ENCODE assay signal across 18 cellular contexts in the genomic region with DNA sequence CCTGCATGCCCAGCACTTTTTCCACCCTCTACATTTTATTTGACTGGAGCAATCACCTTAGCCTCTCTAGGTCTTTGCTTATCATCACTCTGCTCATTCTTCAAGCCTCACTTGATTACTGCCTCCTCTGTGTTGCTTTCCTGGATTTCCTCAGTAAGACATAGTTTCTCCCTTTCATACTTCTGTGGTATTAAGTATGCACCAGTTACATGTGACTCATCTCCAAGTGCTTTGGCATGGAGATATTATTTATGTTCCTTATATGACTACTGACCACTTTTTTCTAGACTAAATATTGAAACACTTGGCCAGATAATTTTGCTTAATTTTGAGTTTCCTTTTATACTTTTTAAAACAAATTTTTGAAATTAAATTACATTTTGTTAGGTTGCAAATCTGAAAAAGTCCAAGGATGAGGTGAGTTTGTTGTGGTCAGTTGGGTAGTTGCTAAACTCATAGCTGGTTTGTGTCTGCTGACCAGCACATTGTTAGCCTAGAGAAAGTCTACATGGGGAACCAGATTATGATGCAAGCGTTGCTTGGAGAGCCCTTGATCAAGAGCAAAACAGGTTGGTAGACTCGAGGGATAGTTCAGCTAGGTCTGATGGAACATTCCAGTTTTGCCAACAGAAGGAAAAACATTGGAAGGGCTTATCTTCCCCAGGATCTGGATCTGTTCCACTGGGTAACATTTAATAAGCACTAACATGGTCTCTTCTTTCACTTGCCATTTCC.
A peak's percentile ranks its signal among the peaks of the same experiment; 100 is the strongest.
DNase-seq lines count a peak whose midpoint lies in the region; ATAC-seq and TF ChIP-seq lines count a peak whose summit lies in the region.
"Had no signal": no experiment of that assay in that cellular context is flagged by ENCODE, and none has a peak within 500 bp of the region (broad histone marks: within the 10 kb centered on the region; RNA-seq: fewer than 3 reads in every experiment).

No MANE protein-coding gene starts in this region.

- TF ChIP-seq CTCF in AG09309 (IDR thresholded peaks at IDR 0.05; ENCODE audit: control insufficient read depth, insufficient read depth, low read depth, low read length, missing control alignments), result no peak
- no peak for TF ChIP-seq CTCF in HFFc6 (IDR thresholded peaks at IDR 0.05)
- TF ChIP-seq CTCF in cardiac fibroblast (IDR thresholded peaks at IDR 0.05; ENCODE audit: low read depth, low read length), result no peak

- H3K9me3 Mint-ChIP-seq in HFFc6, result no peaks in the 10 kb centered on the region
- peaks cover 0 to 4% of the 10 kb centered on the region in 2 donors for H3K9me3 Mint-ChIP-seq in activated naive CD4-positive, alpha-beta T cell treated with anti-CD3 and anti-CD28 coated beads, Interleukin-2, amount 50 U/mL, for 72 hours
- H3K9me3 Mint-ChIP-seq: activated CD4-positive, alpha-beta T cell treated with anti-CD3 and anti-CD28 coated beads, Interleukin-2, amount 10 ng/mL, durations not matched to agents 7 days and 5 days; activated naive CD8-positive, alpha-beta T cell treated with anti-CD3 and anti-CD28 coated beads, Interleukin-2, amount 10 ng/mL, durations not matched to agents 7 days and 5 days; stimulated activated memory B cell treated with anti-CD40 and anti-IgM and Interleukin-4, amounts not matched to agents 10 μg/mL and 1 μg/mL and 100 μg/mL, for 72 hours had no signal

- H3K4me3 ChIP-seq in AG09309 (ENCODE audit: control insufficient read depth, low read depth, low read length) (no peak overlapping the region), cardiac fibroblast (replicated peaks in 1 of 2; ENCODE audit: low read depth in 2 of 2, low read length in 2 of 2) (no peak overlapping the region)
- H3K4me3 ChIP-seq: sigmoid colon had no signal

- H3K36me3 Mint-ChIP-seq in HFFc6 (ENCODE audit: low read depth), result no peaks in the 10 kb centered on the region
- no peaks in the 10 kb centered on the region for H3K36me3 Mint-ChIP-seq in activated naive CD4-positive, alpha-beta T cell treated with anti-CD3 and anti-CD28 coated beads, Interleukin-2, amount 50 U/mL, for 72 hours
- H3K36me3 Mint-ChIP-seq: activated naive CD8-positive, alpha-beta T cell treated with anti-CD3 and anti-CD28 coated beads, Interleukin-2, amount 10 ng/mL, durations not matched to agents 7 days and 5 days; stimulated activated memory B cell treated with anti-CD40 and anti-IgM and Interleukin-4, amounts not matched to agents 10 μg/mL and 1 μg/mL and 100 μg/mL, for 72 hours had no signal

- no peak for ATAC-seq in activated naive CD4-positive, alpha-beta T cell treated with anti-CD3 and anti-CD28 coated beads, Interleukin-2, amount 50 U/mL, for 72 hours
- no peak for ATAC-seq in GM19455 (IDR thresholded peaks at IDR 0.05; ENCODE audit: unreplicated experiment)
- ATAC-seq: stimulated activated memory B cell treated with anti-CD40 and anti-IgM and Interleukin-4, amounts not matched to agents 10 μg/mL and 1 μg/mL and 100 μg/mL, for 72 hours had no signal

- DNase-seq in AG09309 (ENCODE audit: low read depth), result peak; percentile 31
- DNase-seq in HFFc6, result peak; percentile 60
- peak; percentile 2 to 63 for DNase-seq in cardiac fibroblast (ENCODE audit: low read depth in 2 of 2)
- DNase-seq in kidney glomerular epithelial cell (lab: John Stamatoyannopoulos, UW), result peak; percentile 14
- DNase-seq in activated naive CD4-positive, alpha-beta T cell treated with anti-CD3 and anti-CD28 coated beads, Interleukin-2, amount 50 U/mL, for 72 hours (ENCODE audit: low spot score in 2 of 2), result no peak
- DNase-seq in NCI-H1417 (lab: John Stamatoyannopoulos, UW), result no peak
- DNase-seq in T1000 (lab: John Stamatoyannopoulos, UW), result no peak
- DNase-seq: activated CD4-positive, alpha-beta T cell treated with anti-CD3 and anti-CD28 coated beads, Interleukin-2, amount 10 ng/mL, durations not matched to agents 7 days and 5 days; activated naive CD8-positive, alpha-beta T cell treated with anti-CD3 and anti-CD28 coated beads, Interleukin-2, amount 10 ng/mL, durations not matched to agents 7 days and 5 days; activated T-cell treated with anti-CD3 and anti-CD28 coated beads, Interleukin-2, amount 50 U/mL, for 1 hour; mesenchymal stem cell; NCI-H2081 treated with DMSO at 0.1 percent for 48 hours; NCI-H82; SHP77 treated with DMSO at 0.1 percent for 48 hours; sigmoid colon had no signal

- no peaks in the 10 kb centered on the region; the same call in 1 of the 2 replicates for H3K27me3 Mint-ChIP-seq in HFFc6 (ENCODE audit: insufficient read depth)

- peaks cover 43% of the 10 kb centered on the region for H3K4me1 Mint-ChIP-seq in HFFc6 (ENCODE audit: low read depth)
- H3K4me1 Mint-ChIP-seq: activated CD4-positive, alpha-beta T cell treated with anti-CD3 and anti-CD28 coated beads, Interleukin-2, amount 10 ng/mL, durations not matched to agents 7 days and 5 days; activated naive CD8-positive, alpha-beta T cell treated with anti-CD3 and anti-CD28 coated beads, Interleukin-2, amount 10 ng/mL, durations not matched to agents 7 days and 5 days; neural crest cell; stimulated activated memory B cell treated with anti-CD40 and anti-IgM and Interleukin-4, amounts not matched to agents 10 μg/mL and 1 μg/mL and 100 μg/mL, for 72 hours had no signal

- H3K4me3 Mint-ChIP-seq in HFFc6, result no peak overlapping the region
- H3K4me3 Mint-ChIP-seq: activated CD4-positive, alpha-beta T cell treated with anti-CD3 and anti-CD28 coated beads, Interleukin-2, amount 10 ng/mL, durations not matched to agents 7 days and 5 days; activated naive CD8-positive, alpha-beta T cell treated with anti-CD3 and anti-CD28 coated beads, Interleukin-2, amount 10 ng/mL, durations not matched to agents 7 days and 5 days; neural crest cell; stimulated activated memory B cell treated with anti-CD40 and anti-IgM and Interleukin-4, amounts not matched to agents 10 μg/mL and 1 μg/mL and 100 μg/mL, for 72 hours had no signal

- peak overlapping the region; percentile 22; the same call in 1 of the 2 replicates for H3K27ac Mint-ChIP-seq in HFFc6
- H3K27ac Mint-ChIP-seq in activated naive CD4-positive, alpha-beta T cell treated with anti-CD3 and anti-CD28 coated beads, Interleukin-2, amount 50 U/mL, for 72 hours, result no peak overlapping the region
- H3K27ac Mint-ChIP-seq: activated CD4-positive, alpha-beta T cell treated with anti-CD3 and anti-CD28 coated beads, Interleukin-2, amount 10 ng/mL, durations not matched to agents 7 days and 5 days; activated naive CD8-positive, alpha-beta T cell treated with anti-CD3 and anti-CD28 coated beads, Interleukin-2, amount 10 ng/mL, durations not matched to agents 7 days and 5 days; stimulated activated memory B cell treated with anti-CD40 and anti-IgM and Interleukin-4, amounts not matched to agents 10 μg/mL and 1 μg/mL and 100 μg/mL, for 72 hours had no signal

Comparison
In these comparisons a context has a peak if more than half of its experiments do, and no peak if none do; other contexts are left out.
1. DNase-seq: peak in AG09309 (single experiment), HFFc6 (single experiment), cardiac fibroblast (2 of 2) and kidney glomerular epithelial cell (single experiment); none in activated naive CD4-positive, alpha-beta T cell treated with anti-CD3 and anti-CD28 coated beads, Interleukin-2, amount 50 U/mL, for 72 hours (0 of 2), NCI-H1417 (0 of 3) and T1000 (single experiment).